In genomic region chr20:17943343-17943742, GRCh38 we compare ENCODE assay signal across 12 cellular contexts. TPM values are rescaled to one million over a fixed set of nuclear protein-coding genes. Genes with fewer than 3 reads are reported as not detected.
DNase-seq lines count a peak whose midpoint lies in the region; ATAC-seq and TF ChIP-seq lines count a peak whose summit lies in the region.
"Had no signal": no experiment of that assay in that cellular context is flagged by ENCODE, and none has a peak within 500 bp of the region (broad histone marks: within the 10 kb centered on the region; RNA-seq: fewer than 3 reads in every experiment).

No MANE protein-coding gene starts in this region.

- peak; percentile 72 for ATAC-seq in GM18861 (IDR thresholded peaks at IDR 0.05; ENCODE audit: unreplicated experiment)
- ATAC-seq in GM21447 (IDR thresholded peaks at IDR 0.05; ENCODE audit: unreplicated experiment), result peak; percentile 61
- ATAC-seq in HG03103 (IDR thresholded peaks at IDR 0.05; ENCODE audit: low read depth, unreplicated experiment), result peak; percentile 53
- no peak for ATAC-seq in WTC11
- no peak for ATAC-seq in left lobe of liver

- CTCF ChIA-PET in WTC11 (lab: Charles Lee), result no interaction called here

- TF ChIP-seq CTCF in WTC11 (IDR thresholded peaks at IDR 0.05), result no peak

- H3K4me1 Mint-ChIP-seq in WTC11, result peaks cover 40% of the 10 kb centered on the region

- POLR2A ChIA-PET in WTC11 (lab: Charles Lee), result no interaction called here

- H3K9me3 Mint-ChIP-seq in WTC11, result no peaks in the 10 kb centered on the region
- H3K9me3 Mint-ChIP-seq: nephron, type B pancreatic cell had no signal

- H3K4me3 Mint-ChIP-seq in WTC11, result no peak overlapping the region
- H3K4me3 Mint-ChIP-seq: nephron, type B pancreatic cell had no signal

- H3K27me3 Mint-ChIP-seq in WTC11 (ENCODE audit: low read depth), result no peaks in the 10 kb centered on the region
- H3K27me3 Mint-ChIP-seq: type B pancreatic cell had no signal

- DNase-seq in WTC11 (ENCODE audit: low spot score) (no peak), globus pallidus (ENCODE audit: low spot score) (no peak), left lobe of liver (ENCODE audit: low spot score) (no peak), Kasumi-1 (lab: John Stamatoyannopoulos, UW) (no peak), SIG-M5 (lab: John Stamatoyannopoulos, UW) (no peak)
- DNase-seq: dorsolateral prefrontal cortex; stimulated activated CD4-positive, alpha-beta T cell treated with anti-CD3 and anti-CD28 coated beads, Interleukin-2, amount 100 ng/mL, for 48 hours had no signal

- 0 out of 2 replicates have a peak overlapping the region, but pooled peaks have one; percentile 2 for H3K27ac Mint-ChIP-seq in WTC11
- H3K27ac Mint-ChIP-seq: type B pancreatic cell had no signal

- peaks cover 72% of the 10 kb centered on the region for H3K36me3 Mint-ChIP-seq in WTC11

TF ChIP-seq in WTC11, 78 proteins besides CTCF, POLR2A, EP300 and RAD21:
- no peak for TF ChIP-seq ZBTB21 (CRISPR knock-in tag; IDR thresholded peaks at IDR 0.05; ENCODE audit: borderline replicate concordance)
- TF ChIP-seq, protein P1, sequence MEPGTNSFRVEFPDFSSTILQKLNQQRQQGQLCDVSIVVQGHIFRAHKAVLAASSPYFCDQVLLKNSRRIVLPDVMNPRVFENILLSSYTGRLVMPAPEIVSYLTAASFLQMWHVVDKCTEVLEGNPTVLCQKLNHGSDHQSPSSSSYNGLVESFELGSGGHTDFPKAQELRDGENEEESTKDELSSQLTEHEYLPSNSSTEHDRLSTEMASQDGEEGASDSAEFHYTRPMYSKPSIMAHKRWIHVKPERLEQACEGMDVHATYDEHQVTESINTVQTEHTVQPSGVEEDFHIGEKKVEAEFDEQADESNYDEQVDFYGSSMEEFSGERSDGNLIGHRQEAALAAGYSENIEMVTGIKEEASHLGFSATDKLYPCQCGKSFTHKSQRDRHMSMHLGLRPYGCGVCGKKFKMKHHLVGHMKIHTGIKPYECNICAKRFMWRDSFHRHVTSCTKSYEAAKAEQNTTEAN (CRISPR knock-in tag; IDR thresholded peaks at IDR 0.05), result no peak
- no peak for TF ChIP-seq ZNF317 (CRISPR knock-in tag; IDR thresholded peaks at IDR 0.05; ENCODE audit: borderline replicate concordance, low read depth)
- TF ChIP-seq ELF4 (CRISPR knock-in tag; IDR thresholded peaks at IDR 0.05; ENCODE audit: low read depth), result no peak
TF ChIP-seq in WTC11: peak in this region for 0.

RNA-seq across cellular contexts. Expression of gene SNX5, which starts 25.3 kb away (rescaled TPM):
- total RNA-seq in WTC11 (2021) (172 to 192 TPM (median 173 TPM) in 3 replicates), left lobe of liver (29.2 TPM)

RNA-seq across cellular contexts. Expression of gene MGME1, which starts 25.5 kb away (rescaled TPM):
- total RNA-seq in WTC11 (2021), result 55.0 to 59.2 TPM (median 56.0 TPM) in 3 replicates
- total RNA-seq in left lobe of liver, result 5.7 TPM

Comparison
In these comparisons a context has a peak if more than half of its experiments do, and no peak if none do; other contexts are left out.
1. ATAC-seq: peak in GM18861 (single experiment), GM21447 (single experiment) and HG03103 (single experiment); none in WTC11 (single experiment) and left lobe of liver (single experiment).